Comparison of ENCODE assay signal across 17 cellular contexts in genomic region chr10:79404690-79405131, GRCh38. TPM values are rescaled to one million over a fixed set of nuclear protein-coding genes. Genes with fewer than 3 reads are reported as not detected.
DNase-seq lines count a peak whose midpoint lies in the region; ATAC-seq and TF ChIP-seq lines count a peak whose summit lies in the region.
"Had no signal": no experiment of that assay in that cellular context is flagged by ENCODE, and none has a peak within 500 bp of the region (broad histone marks: within the 10 kb centered on the region; RNA-seq: fewer than 3 reads in every experiment).

No MANE protein-coding gene starts in this region.

- no peak for ATAC-seq in HG02884 (IDR thresholded peaks at IDR 0.05; ENCODE audit: unreplicated experiment)
- no peak for ATAC-seq in GM18861 (IDR thresholded peaks at IDR 0.05; ENCODE audit: unreplicated experiment)

- TF ChIP-seq CTCF in fibroblast of lung (conservative IDR thresholded peaks at IDR 0.05 in 1 of 2, IDR thresholded peaks at IDR 0.05 in 1 of 2; ENCODE audit: low read depth in 1 of 2, low read length in 2 of 2), result no peak

- H3K4me1 ChIP-seq in NT2/D1 (ENCODE audit: insufficient read depth, insufficient read length), result peaks cover 25% of the 10 kb centered on the region
- H3K4me1 ChIP-seq in fibroblast of lung (ENCODE audit: control insufficient read depth, extremely low read depth, insufficient read depth, low read length), result peaks cover 77% of the 10 kb centered on the region
- peaks cover 80% of the 10 kb centered on the region for H3K4me1 ChIP-seq in mesodermal cell (ENCODE audit: control insufficient read depth, insufficient read depth, low read length, poor library complexity, severe bottlenecking)

- H3K36me3 ChIP-seq in NT2/D1 (ENCODE audit: insufficient read depth, insufficient read length, low read length) (no peaks in the 10 kb centered on the region), fibroblast of lung (ENCODE audit: control insufficient read depth, insufficient read depth, low read length) (peaks cover 3% of the 10 kb centered on the region), mesodermal cell (ENCODE audit: control insufficient read depth, insufficient read depth, low read length) (peaks cover 12% of the 10 kb centered on the region)
- H3K36me3 ChIP-seq: esophagus squamous epithelium had no signal

- H3K9ac ChIP-seq in NT2/D1 (ENCODE audit: insufficient read length, low read depth), result peak overlapping the region; percentile 47
- H3K9ac ChIP-seq in fibroblast of lung (ENCODE audit: insufficient read depth, low read length), result no peak overlapping the region

- peaks cover 37% of the 10 kb centered on the region for H3K79me2 ChIP-seq in fibroblast of lung (ENCODE audit: control insufficient read depth, insufficient read depth, low read length)

- no peak overlapping the region for H2AFZ ChIP-seq in fibroblast of lung (ENCODE audit: low read length)

- no peak overlapping the region for H3K4me2 ChIP-seq in fibroblast of lung (ENCODE audit: extremely low read depth, insufficient read depth, low read length)

- H4K20me1 ChIP-seq in fibroblast of lung (ENCODE audit: control insufficient read depth, extremely low read depth, insufficient read depth, low read length), result no peaks in the 10 kb centered on the region

- H3K4me3 ChIP-seq in NT2/D1 (ENCODE audit: insufficient read length, low read depth) (no peak overlapping the region), fibroblast of lung (replicated peaks in 1 of 4; ENCODE audit: control extremely low read depth in 1 of 4, insufficient read depth in 1 of 4, low read depth in 3 of 4, low read length in 4 of 4) (no peak overlapping the region), mesodermal cell (ENCODE audit: extremely low read depth, insufficient read depth, low read length, poor library complexity, severe bottlenecking) (no peak overlapping the region)

- WGBS in mesodermal cell (ENCODE audit: insufficient coverage in 2 of 2), 2 experiments, result 47 to 50% methylated on average over 5 of the region's 5 CpGs

- H3K9me3 ChIP-seq in NT2/D1 (ENCODE audit: insufficient read depth, low read length) (no peaks in the 10 kb centered on the region), fibroblast of lung (ENCODE audit: control insufficient read depth, insufficient read depth, low read depth, low read length) (no peaks in the 10 kb centered on the region), mesodermal cell (ENCODE audit: control insufficient read depth, low read length) (no peaks in the 10 kb centered on the region)
- H3K9me3 ChIP-seq: esophagus squamous epithelium had no signal

- H3K27ac ChIP-seq in fibroblast of lung (ENCODE audit: insufficient read depth, low read length) (peak overlapping the region; percentile 19), mesodermal cell (ENCODE audit: low read depth, low read length, severe bottlenecking) (peak overlapping the region; percentile 98), temporal lobe (ENCODE audit: low read depth, low read length) (peak overlapping the region; percentile 99)

- no peaks in the 10 kb centered on the region for H3K27me3 ChIP-seq in NT2/D1 (ENCODE audit: insufficient read depth, insufficient read length)
- no peaks in the 10 kb centered on the region for H3K27me3 ChIP-seq in fibroblast of lung (ENCODE audit: control insufficient read depth, insufficient read depth, low read length)
- H3K27me3 ChIP-seq: esophagus squamous epithelium had no signal

- DNase-seq in NT2/D1 (ENCODE audit: low read depth, low spot score) (no peak), fibroblast of lung (ENCODE audit: low read depth in 2 of 2) (no peak), mucosa of gallbladder (ENCODE audit: low spot score) (no peak)
- no peak for DNase-seq in activated naive CD4-positive, alpha-beta T cell treated with anti-CD3 and anti-CD28 coated beads, Interleukin-2, amount 50 U/mL, for 16 hours
- DNase-seq: activated CD4-positive, alpha-beta T cell treated with anti-CD3 and anti-CD28 coated beads, Interleukin-2, amount 50 U/mL, for 4 hours; activated gamma-delta T cell treated with Interleukin-2 at 50 U/mL for 16 hours; CD4-positive, CD25-positive, alpha-beta regulatory T cell; esophagus squamous epithelium; GDM1; stimulated activated CD4-positive, alpha-beta T cell treated with anti-CD3 and anti-CD28 coated beads, Interleukin-2, amount 100 ng/mL, for 24 hours; stimulated activated naive CD4-positive, alpha-beta T cell treated with Interleukin-2 at 50 U/mL for 16 hours; T-helper 2 cell had no signal

RNA-seq across cellular contexts. Expression of gene ZCCHC24, which starts 40.7 kb away (rescaled TPM):
- total RNA-seq in fibroblast of lung, result 40.3 and 44.4 TPM in 2 replicates
- polyA plus RNA-seq in fibroblast of lung, result 30.2 and 33.2 TPM in 2 replicates
- 45.0 and 51.9 TPM in 2 replicates for polyA plus RNA-seq in fibroblast of lung (2012)
- polyA minus RNA-seq in fibroblast of lung (ENCODE audit: low replicate concordance), result 92.5 and 96.5 TPM in 2 replicates
- 43.7 TPM for polyA plus RNA-seq in mesodermal cell (2013, experiment 1 of 2)
- polyA plus RNA-seq in mesodermal cell (2013, experiment 2 of 2), result 41.4 TPM
- 5.7 TPM for total RNA-seq in temporal lobe
- 36.7 TPM for total RNA-seq in mucosa of gallbladder
- polyA plus RNA-seq: neural cell had no signal

RNA-seq across cellular contexts. Expression of gene PPIF, which starts 57.4 kb away (rescaled TPM):
- total RNA-seq in fibroblast of lung (18.2 and 18.7 TPM in 2 replicates), temporal lobe (9.8 TPM), mucosa of gallbladder (49.4 TPM)
- 63.0 and 82.2 TPM in 2 replicates for polyA plus RNA-seq in fibroblast of lung
- 53.2 and 71.9 TPM in 2 replicates for polyA plus RNA-seq in fibroblast of lung (2012)
- 137 and 359 TPM in 2 replicates for polyA minus RNA-seq in fibroblast of lung (ENCODE audit: low replicate concordance)
- polyA plus RNA-seq in mesodermal cell (2013, experiment 1 of 2), result 47.9 TPM
- polyA plus RNA-seq in mesodermal cell (2013, experiment 2 of 2), result 38.5 TPM

Comparison
In these comparisons a context has a peak if more than half of its experiments do, and no peak if none do; other contexts are left out.
1. H3K27ac ChIP-seq: peak in every context shown above with its lines; median percentile 99 in temporal lobe; 98 in mesodermal cell; 19 in fibroblast of lung.